Comparison of ENCODE assay signal across 10 cellular contexts in genomic region chr19:15279326-15279904, GRCh38. TPM values are rescaled to one million over a fixed set of nuclear protein-coding genes. Genes with fewer than 3 reads are reported as not detected.
A peak's percentile ranks its signal among the peaks of the same experiment; 100 is the strongest.
DNase-seq lines count a peak whose midpoint lies in the region; ATAC-seq and TF ChIP-seq lines count a peak whose summit lies in the region.
"Had no signal": no experiment of that assay in that cellular context is flagged by ENCODE, and none has a peak within 500 bp of the region (broad histone marks: within the 10 kb centered on the region; RNA-seq: fewer than 3 reads in every experiment).

No MANE protein-coding gene starts in this region.

- H3K27ac Mint-ChIP-seq in activated naive CD4-positive, alpha-beta T cell treated with anti-CD3 and anti-CD28 coated beads, Interleukin-2, amount 10 ng/mL, durations not matched to agents 7 days and 5 days: peak overlapping the region; percentile 16
- H3K27ac Mint-ChIP-seq in activated CD8-positive, alpha-beta T cell treated with anti-CD3 and anti-CD28 coated beads, Interleukin-2, amount 10 ng/mL, durations not matched to agents 7 days and 5 days: peak overlapping the region; percentile 69

- H3K36me3 Mint-ChIP-seq in activated naive CD4-positive, alpha-beta T cell treated with anti-CD3 and anti-CD28 coated beads, Interleukin-2, amount 10 ng/mL, durations not matched to agents 7 days and 5 days: peaks cover 3% of the 10 kb centered on the region
- H3K36me3 Mint-ChIP-seq in activated CD8-positive, alpha-beta T cell treated with anti-CD3 and anti-CD28 coated beads, Interleukin-2, amount 10 ng/mL, durations not matched to agents 7 days and 5 days (ENCODE audit: low read depth): no peaks in the 10 kb centered on the region

- H3K4me3 ChIP-seq in mesodermal cell (ENCODE audit: extremely low read depth, insufficient read depth, low read length, poor library complexity, severe bottlenecking): no peak overlapping the region
- H3K4me3 ChIP-seq in tibial nerve: no peak overlapping the region

- no peak for TF ChIP-seq POLR2A in tibial nerve (IDR thresholded peaks at IDR 0.05)

- no peak for DNase-seq in activated naive CD4-positive, alpha-beta T cell treated with anti-CD3 and anti-CD28 coated beads, Interleukin-2, amount 10 ng/mL, durations not matched to agents 7 days and 5 days
- DNase-seq in activated naive CD4-positive, alpha-beta T cell (lab: John Stamatoyannopoulos, UW): no peak
- DNase-seq in activated CD8-positive, alpha-beta T cell treated with anti-CD3 and anti-CD28 coated beads, Interleukin-2, amount 10 ng/mL, durations not matched to agents 7 days and 5 days: no peak
- DNase-seq in tibial nerve (ENCODE audit: low spot score in 2 of 2): no peak
- DNase-seq in NCI-H748 treated with DMSO at 0.1 percent for 48 hours (lab: John Stamatoyannopoulos, UW): no peak
- DNase-seq in mesenteric fat pad (ENCODE audit: low spot score): no peak
- no peak for DNase-seq in NCI-H510A treated with DMSO at 0.1 percent for 48 hours (lab: John Stamatoyannopoulos, UW)
- DNase-seq: dermis blood vessel endothelial cell had no signal

- CTCF ChIA-PET in activated naive CD4-positive, alpha-beta T cell treated with anti-CD3 and anti-CD28 coated beads, Interleukin-2, amount 10 ng/mL, durations not matched to agents 7 days and 5 days (lab: Charles Lee): interaction anchor here (1.1 kb wide), 1 partner anchor 9 kb away, joined by 3 read pairs; no protein-coding TSS in a partner anchor
- CTCF ChIA-PET in activated CD8-positive, alpha-beta T cell treated with anti-CD3 and anti-CD28 coated beads, Interleukin-2, amount 10 ng/mL, durations not matched to agents 7 days and 5 days (lab: Charles Lee): no interaction called here

- no peak for ATAC-seq in activated CD8-positive, alpha-beta T cell treated with anti-CD3 and anti-CD28 coated beads, Interleukin-2, amount 10 ng/mL, durations not matched to agents 7 days and 5 days

- no peaks in the 10 kb centered on the region for H3K9me3 ChIP-seq in mesodermal cell (ENCODE audit: control insufficient read depth, low read length)
- no peaks in the 10 kb centered on the region for H3K9me3 ChIP-seq in tibial nerve

- peaks cover 18% of the 10 kb centered on the region for H3K36me3 ChIP-seq in mesodermal cell (ENCODE audit: control insufficient read depth, insufficient read depth, low read length)
- no peaks in the 10 kb centered on the region for H3K36me3 ChIP-seq in tibial nerve

- H3K27ac ChIP-seq in mesodermal cell (ENCODE audit: low read depth, low read length, severe bottlenecking) (peak overlapping the region; percentile 49), tibial nerve (peak overlapping the region in 3 of 4 donors; percentile 21 to 84 (median 77))

- WGBS in mesodermal cell (ENCODE audit: insufficient coverage in 2 of 2), 2 experiments: 96 to 100% methylated on average over 2 of the region's 4 CpGs
- WGBS in tibial nerve, 2 donors: 81 to 88% methylated on average over 4 of the region's 4 CpGs

- H3K27me3 ChIP-seq in tibial nerve: no peaks in the 10 kb centered on the region

- POLR2A ChIA-PET in activated CD8-positive, alpha-beta T cell treated with anti-CD3 and anti-CD28 coated beads, Interleukin-2, amount 10 ng/mL, durations not matched to agents 7 days and 5 days (lab: Charles Lee): interaction anchor here (1.5 kb wide), 1 partner anchor 99 kb away, joined by 4 read pairs; no protein-coding TSS in a partner anchor

- H3K4me1 Mint-ChIP-seq in activated naive CD4-positive, alpha-beta T cell treated with anti-CD3 and anti-CD28 coated beads, Interleukin-2, amount 10 ng/mL, durations not matched to agents 7 days and 5 days: peaks cover 48% of the 10 kb centered on the region
- peaks cover 47% of the 10 kb centered on the region for H3K4me1 Mint-ChIP-seq in activated CD8-positive, alpha-beta T cell treated with anti-CD3 and anti-CD28 coated beads, Interleukin-2, amount 10 ng/mL, durations not matched to agents 7 days and 5 days (ENCODE audit: low read depth)

- H3K4me3 Mint-ChIP-seq in activated naive CD4-positive, alpha-beta T cell treated with anti-CD3 and anti-CD28 coated beads, Interleukin-2, amount 10 ng/mL, durations not matched to agents 7 days and 5 days: no peak overlapping the region
- no peak overlapping the region for H3K4me3 Mint-ChIP-seq in activated CD8-positive, alpha-beta T cell treated with anti-CD3 and anti-CD28 coated beads, Interleukin-2, amount 10 ng/mL, durations not matched to agents 7 days and 5 days

- no peak for TF ChIP-seq CTCF in tibial nerve (IDR thresholded peaks at IDR 0.05)

- H3K4me1 ChIP-seq in mesodermal cell (ENCODE audit: control insufficient read depth, insufficient read depth, low read length, poor library complexity, severe bottlenecking) (peaks cover 52% of the 10 kb centered on the region), tibial nerve (peaks cover 0 to 100% (median 91%) of the 10 kb centered on the region in 4 donors)

- H3K27me3 Mint-ChIP-seq in activated naive CD4-positive, alpha-beta T cell treated with anti-CD3 and anti-CD28 coated beads, Interleukin-2, amount 10 ng/mL, durations not matched to agents 7 days and 5 days: no peaks in the 10 kb centered on the region
- H3K27me3 Mint-ChIP-seq in activated CD8-positive, alpha-beta T cell treated with anti-CD3 and anti-CD28 coated beads, Interleukin-2, amount 10 ng/mL, durations not matched to agents 7 days and 5 days (ENCODE audit: low read depth): no peaks in the 10 kb centered on the region

- no peaks in the 10 kb centered on the region for H3K9me3 Mint-ChIP-seq in activated naive CD4-positive, alpha-beta T cell treated with anti-CD3 and anti-CD28 coated beads, Interleukin-2, amount 10 ng/mL, durations not matched to agents 7 days and 5 days
- H3K9me3 Mint-ChIP-seq in activated CD8-positive, alpha-beta T cell treated with anti-CD3 and anti-CD28 coated beads, Interleukin-2, amount 10 ng/mL, durations not matched to agents 7 days and 5 days (ENCODE audit: insufficient read depth): no peaks in the 10 kb centered on the region

- TF ChIP-seq EP300 in tibial nerve (IDR thresholded peaks at IDR 0.05): no peak

RNA-seq across cellular contexts. Expression of gene EPHX3, which starts 47.2 kb away (rescaled TPM):
- total RNA-seq in activated CD8-positive, alpha-beta T cell treated with anti-CD3 and anti-CD28 coated beads, Interleukin-2, amount 10 ng/mL, durations not matched to agents 7 days and 5 days: under 1 TPM; 0.21 to 0.29 TPM
- polyA plus RNA-seq in mesodermal cell (2013, experiment 1 of 2): 1.00 TPM
- polyA plus RNA-seq in mesodermal cell (2013, experiment 2 of 2): 0.46 TPM
- total RNA-seq in tibial nerve: under 1 TPM in 1 of 4 donors, not detected in 3; 0.20 TPM
- 0.35 TPM for total RNA-seq in mesenteric fat pad
- total RNA-seq: M059J had no signal

RNA-seq across cellular contexts. Expression of gene BRD4, which starts 52.9 kb away (rescaled TPM):
- 100 to 1,000 TPM; 102 to 108 TPM for total RNA-seq in activated CD8-positive, alpha-beta T cell treated with anti-CD3 and anti-CD28 coated beads, Interleukin-2, amount 10 ng/mL, durations not matched to agents 7 days and 5 days
- 66.2 TPM for polyA plus RNA-seq in mesodermal cell (2013, experiment 1 of 2)
- polyA plus RNA-seq in mesodermal cell (2013, experiment 2 of 2): 63.1 TPM
- total RNA-seq in tibial nerve: 10 to 100 TPM; 34.7 to 69.6 (median 36.0) TPM
- 96.3 TPM for total RNA-seq in mesenteric fat pad
